ENCODE assay signal across 1 cellular context in the genomic region with DNA sequence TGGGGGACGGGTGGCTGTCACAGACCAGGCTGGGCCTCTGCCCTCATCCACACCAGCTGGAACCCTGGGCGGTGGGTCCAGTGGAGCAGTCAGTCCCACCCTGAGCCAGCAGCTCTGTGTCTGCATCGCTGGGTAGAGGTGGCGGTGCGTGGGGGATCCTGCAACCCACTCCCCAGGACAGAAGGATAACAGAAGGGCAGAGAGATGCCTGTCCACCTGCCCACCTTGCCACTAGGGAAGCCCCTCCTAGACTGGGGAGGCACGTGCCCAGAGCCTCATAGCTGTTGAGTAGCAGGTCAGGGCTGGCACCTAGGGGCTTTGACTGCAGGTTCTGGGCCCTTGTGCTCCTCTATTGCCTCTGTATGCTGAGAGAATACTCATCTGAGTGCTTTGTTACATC.
TF ChIP-seq lines count a peak whose summit lies in the region.

No MANE protein-coding gene starts in this region.

TF ChIP-seq in IMR-90, 13 proteins besides CTCF, POLR2A, EP300 and RAD21:
- TF ChIP-seq, protein P1, sequence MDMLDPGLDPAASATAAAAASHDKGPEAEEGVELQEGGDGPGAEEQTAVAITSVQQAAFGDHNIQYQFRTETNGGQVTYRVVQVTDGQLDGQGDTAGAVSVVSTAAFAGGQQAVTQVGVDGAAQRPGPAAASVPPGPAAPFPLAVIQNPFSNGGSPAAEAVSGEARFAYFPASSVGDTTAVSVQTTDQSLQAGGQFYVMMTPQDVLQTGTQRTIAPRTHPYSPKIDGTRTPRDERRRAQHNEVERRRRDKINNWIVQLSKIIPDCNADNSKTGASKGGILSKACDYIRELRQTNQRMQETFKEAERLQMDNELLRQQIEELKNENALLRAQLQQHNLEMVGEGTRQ (IDR thresholded peaks at IDR 0.05; ENCODE audit: low read depth, low read length), result no peak
- TF ChIP-seq FOS (IDR thresholded peaks at IDR 0.05; ENCODE audit: low read depth, low read length), result no peak
- no peak for TF ChIP-seq MAFK (IDR thresholded peaks at IDR 0.05; ENCODE audit: low read depth, low read length)
- no peak for TF ChIP-seq SMC3 (IDR thresholded peaks at IDR 0.05; ENCODE audit: low read depth, low read length)
- no peak for TF ChIP-seq CHD1 (IDR thresholded peaks at IDR 0.05; ENCODE audit: low read depth, low read length)
